2 cellular contexts compared by ENCODE assay signal in the genomic region with DNA sequence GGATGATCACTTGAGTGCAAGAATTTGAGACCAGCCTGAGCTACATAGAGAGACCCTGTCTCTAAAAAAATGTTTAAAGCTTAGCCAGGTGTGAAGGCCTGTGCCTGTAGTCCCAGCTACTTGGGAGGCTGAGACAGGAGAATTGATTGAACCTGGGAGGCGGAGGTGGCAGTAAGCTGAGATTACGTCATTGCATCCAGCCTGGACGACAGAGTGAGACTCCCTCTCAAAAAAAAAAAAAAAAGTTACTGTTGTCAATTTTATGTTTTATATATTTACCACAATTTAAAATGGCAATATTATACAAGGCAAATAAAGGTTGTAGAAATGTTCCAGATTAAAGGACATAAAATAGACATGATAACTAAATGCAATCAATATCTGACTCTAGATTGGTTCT.
TF ChIP-seq lines count a peak whose summit lies in the region.

No MANE protein-coding gene starts in this region.

TF ChIP-seq in HepG2, 621 proteins besides CTCF, POLR2A, EP300 and RAD21:
- TF ChIP-seq ZNF788 (CRISPR knock-in tag; IDR thresholded peaks at IDR 0.05; ENCODE audit: borderline replicate concordance) (no peak), ATF7 (IDR thresholded peaks at IDR 0.05) (peak; percentile 90), ATF7 (CRISPR knock-in tag; IDR thresholded peaks at IDR 0.05) (no peak)

TF ChIP-seq in A549, 52 proteins besides CTCF, POLR2A, EP300 and RAD21:
- TF ChIP-seq MAZ (IDR thresholded peaks at IDR 0.05; ENCODE audit: borderline replicate concordance, low read depth, low read length) (no peak), RARB (CRISPR knock-in tag; IDR thresholded peaks at IDR 0.05) (no peak), ZC3H11A (IDR thresholded peaks at IDR 0.05) (no peak), CHD4 (IDR thresholded peaks at IDR 0.05; ENCODE audit: borderline replicate concordance) (no peak), HOXB13 (CRISPR knock-in tag; IDR thresholded peaks at IDR 0.05; ENCODE audit: low read depth) (no peak)
- TF ChIP-seq, protein P1, sequence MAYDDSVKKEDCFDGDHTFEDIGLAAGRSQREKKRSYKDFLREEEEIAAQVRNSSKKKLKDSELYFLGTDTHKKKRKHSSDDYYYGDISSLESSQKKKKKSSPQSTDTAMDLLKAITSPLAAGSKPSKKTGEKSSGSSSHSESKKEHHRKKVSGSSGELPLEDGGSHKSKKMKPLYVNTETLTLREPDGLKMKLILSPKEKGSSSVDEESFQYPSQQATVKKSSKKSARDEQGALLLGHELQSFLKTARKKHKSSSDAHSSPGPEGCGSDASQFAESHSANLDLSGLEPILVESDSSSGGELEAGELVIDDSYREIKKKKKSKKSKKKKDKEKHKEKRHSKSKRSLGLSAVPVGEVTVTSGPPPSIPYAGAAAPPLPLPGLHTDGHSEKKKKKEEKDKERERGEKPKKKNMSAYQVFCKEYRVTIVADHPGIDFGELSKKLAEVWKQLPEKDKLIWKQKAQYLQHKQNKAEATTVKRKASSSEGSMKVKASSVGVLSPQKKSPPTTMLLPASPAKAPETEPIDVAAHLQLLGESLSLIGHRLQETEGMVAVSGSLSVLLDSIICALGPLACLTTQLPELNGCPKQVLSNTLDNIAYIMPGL (CRISPR knock-in tag; IDR thresholded peaks at IDR 0.05; ENCODE audit: borderline replicate concordance): no peak
- TF ChIP-seq, protein P2, sequence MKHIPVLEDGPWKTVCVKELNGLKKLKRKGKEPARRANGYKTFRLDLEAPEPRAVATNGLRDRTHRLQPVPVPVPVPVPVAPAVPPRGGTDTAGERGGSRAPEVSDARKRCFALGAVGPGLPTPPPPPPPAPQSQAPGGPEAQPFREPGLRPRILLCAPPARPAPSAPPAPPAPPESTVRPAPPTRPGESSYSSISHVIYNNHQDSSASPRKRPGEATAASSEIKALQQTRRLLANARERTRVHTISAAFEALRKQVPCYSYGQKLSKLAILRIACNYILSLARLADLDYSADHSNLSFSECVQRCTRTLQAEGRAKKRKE (CRISPR knock-in tag; IDR thresholded peaks at IDR 0.05; ENCODE audit: low read depth): no peak
- TF ChIP-seq, protein P3, sequence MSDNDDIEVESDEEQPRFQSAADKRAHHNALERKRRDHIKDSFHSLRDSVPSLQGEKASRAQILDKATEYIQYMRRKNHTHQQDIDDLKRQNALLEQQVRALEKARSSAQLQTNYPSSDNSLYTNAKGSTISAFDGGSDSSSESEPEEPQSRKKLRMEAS (IDR thresholded peaks at IDR 0.05): no peak
